Comparison of ENCODE assay signal across 27 cellular contexts in the genomic region with DNA sequence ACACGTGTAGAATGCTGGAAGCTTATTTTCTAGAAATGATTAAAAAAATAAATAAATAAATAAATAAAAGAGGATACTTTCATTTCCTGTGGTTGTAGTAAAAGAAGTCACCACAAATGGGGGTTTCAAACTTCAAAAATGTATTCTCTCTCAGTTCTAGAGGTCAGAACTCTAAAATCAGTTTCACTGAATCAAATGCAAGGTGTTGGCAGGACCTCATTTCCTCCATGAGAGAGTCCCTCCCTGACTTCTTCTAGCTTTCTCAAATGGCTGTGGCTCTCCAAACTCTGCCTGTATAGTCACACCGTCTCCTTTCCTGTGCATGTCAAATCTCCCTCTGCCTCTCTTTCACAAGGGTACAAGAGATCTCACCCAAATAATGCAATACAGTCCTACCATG.
"Had no signal": no experiment of that assay in that cellular context is flagged by ENCODE, and none has a peak within 500 bp of the region (broad histone marks: within the 10 kb centered on the region; RNA-seq: fewer than 3 reads in every experiment).

No MANE protein-coding gene starts in this region.

- H3K27me3 ChIP-seq: stomach, suprapubic skin, testis, thyroid gland, tibial artery, transverse colon, upper lobe of left lung, upper lobe of right lung, uterus, vagina had no signal

- H3K36me3 Mint-ChIP-seq: stimulated activated effector memory CD8-positive, alpha-beta T cell treated with anti-CD3 and anti-CD28 coated beads, Interleukin-12 subunit alpha, Interleukin-12 subunit beta, amount 100 ng/mL, for 72 hours; stimulated activated memory B cell treated with anti-CD40 and anti-IgM and Interleukin-4, amounts not matched to agents 10 μg/mL and 1 μg/mL and 100 μg/mL, for 72 hours; type B pancreatic cell had no signal

- H3K9me3 Mint-ChIP-seq: type B pancreatic cell had no signal

- H3K36me3 ChIP-seq: stomach, suprapubic skin, thoracic aorta, thyroid gland, tibial artery, transverse colon, upper lobe of left lung, upper lobe of right lung, uterus, vagina had no signal

- H3K9me3 ChIP-seq: stomach, suprapubic skin, testis, thoracic aorta, thyroid gland, tibial artery, transverse colon, upper lobe of left lung, upper lobe of right lung, uterus, vagina had no signal

- DNase-seq: stimulated activated CD4-positive, alpha-beta T cell treated with anti-CD3 and anti-CD28 coated beads, Interleukin-2, amount 100 ng/mL, for 48 hours; stimulated activated CD4-positive, alpha-beta T cell treated with anti-CD3 and anti-CD28 coated beads, Interleukin-4, amount 100 ng/mL, for 1 hour; stimulated activated CD4-positive, alpha-beta T cell treated with anti-CD3 and anti-CD28 coated beads, Interleukin-4, amount 100 ng/mL, for 24 hours; stimulated activated CD4-positive, alpha-beta T cell treated with anti-CD3 and anti-CD28 coated beads, Interleukin-4, amount 100 ng/mL, for 4 hours; stimulated activated CD8-positive, alpha-beta memory T cell treated with anti-CD3 and anti-CD28 coated beads, Interleukin-4, amount 100 ng/mL, for 48 hours; stimulated activated naive B cell treated with anti-CD40 and anti-IgM and Interleukin-4, amounts not matched to agents 10 μg/mL and 1 μg/mL and 100 μg/mL, for 72 hours; stimulated activated naive CD4-positive, alpha-beta T cell; stimulated activated naive CD4-positive, alpha-beta T cell treated with Interleukin-2 at 50 U/mL for 16 hours; stimulated activated naive CD8-positive, alpha-beta T cell treated with anti-CD3 and anti-CD28 coated beads, Interleukin-15, amount 100 ng/mL, for 72 hours; stimulated activated naive CD8-positive, alpha-beta T cell treated with anti-CD3 and anti-CD28 coated beads, Interleukin-15, Interleukin-2, amounts not matched to agents 100 U/mL and 50 U/mL, for 24 hours; stomach; substantia nigra; testis; thyroid gland; tibial artery; transverse colon; trophoblast cell; upper lobe of left lung; upper lobe of right lung; uterus had no signal

- H3K4me1 ChIP-seq: thyroid gland, tibial artery, upper lobe of left lung, upper lobe of right lung, uterus had no signal

- H3K27ac Mint-ChIP-seq: stimulated activated effector memory CD8-positive, alpha-beta T cell treated with anti-CD3 and anti-CD28 coated beads, Interleukin-12 subunit alpha, Interleukin-12 subunit beta, amount 100 ng/mL, for 72 hours; stimulated activated memory B cell treated with anti-CD40 and anti-IgM and Interleukin-4, amounts not matched to agents 10 μg/mL and 1 μg/mL and 100 μg/mL, for 72 hours; stimulated activated naive B cell treated with anti-CD40 and anti-IgM and Interleukin-4, amounts not matched to agents 10 μg/mL and 1 μg/mL and 100 μg/mL, for 72 hours; stimulated activated naive CD8-positive, alpha-beta T cell treated with anti-CD3 and anti-CD28 coated beads, Interleukin-15, amount 100 ng/mL, for 72 hours; stimulated activated naive CD8-positive, alpha-beta T cell treated with anti-CD3 and anti-CD28 coated beads, Interleukin-15, Interleukin-2, amounts not matched to agents 100 ng/mL and 50 ng/mL, for 24 hours; type B pancreatic cell had no signal

- ATAC-seq: stimulated activated effector memory CD8-positive, alpha-beta T cell treated with anti-CD3 and anti-CD28 coated beads, Interleukin-12 subunit alpha, Interleukin-12 subunit beta, amount 100 ng/mL, for 72 hours; stimulated activated memory B cell treated with anti-CD40 and anti-IgM and Interleukin-4, amounts not matched to agents 10 μg/mL and 1 μg/mL and 100 μg/mL, for 72 hours; stimulated activated naive B cell treated with anti-CD40 and anti-IgM and Interleukin-4, amounts not matched to agents 10 μg/mL and 1 μg/mL and 100 μg/mL, for 72 hours; stimulated activated naive CD8-positive, alpha-beta T cell treated with anti-CD3 and anti-CD28 coated beads, Interleukin-15, amount 100 ng/mL, for 72 hours; stimulated activated naive CD8-positive, alpha-beta T cell treated with anti-CD3 and anti-CD28 coated beads, Interleukin-15, Interleukin-2, amounts not matched to agents 100 U/mL and 50 U/mL, for 24 hours; upper lobe of right lung had no signal

- H3K4me1 Mint-ChIP-seq: stimulated activated effector memory CD8-positive, alpha-beta T cell treated with anti-CD3 and anti-CD28 coated beads, Interleukin-12 subunit alpha, Interleukin-12 subunit beta, amount 100 ng/mL, for 72 hours; stimulated activated memory B cell treated with anti-CD40 and anti-IgM and Interleukin-4, amounts not matched to agents 10 μg/mL and 1 μg/mL and 100 μg/mL, for 72 hours; stimulated activated naive B cell treated with anti-CD40 and anti-IgM and Interleukin-4, amounts not matched to agents 10 μg/mL and 1 μg/mL and 100 μg/mL, for 72 hours; stimulated activated naive CD8-positive, alpha-beta T cell treated with anti-CD3 and anti-CD28 coated beads, Interleukin-15, amount 100 ng/mL, for 72 hours had no signal

- H3K4me3 ChIP-seq: stomach, suprapubic skin, testis, thoracic aorta, thyroid gland, tibial artery, transverse colon, upper lobe of left lung, upper lobe of right lung, uterus, vagina had no signal

- H3K27me3 Mint-ChIP-seq: stimulated activated memory B cell treated with anti-CD40 and anti-IgM and Interleukin-4, amounts not matched to agents 10 μg/mL and 1 μg/mL and 100 μg/mL, for 72 hours; stimulated activated naive B cell treated with anti-CD40 and anti-IgM and Interleukin-4, amounts not matched to agents 10 μg/mL and 1 μg/mL and 100 μg/mL, for 72 hours; stimulated activated naive CD8-positive, alpha-beta T cell treated with anti-CD3 and anti-CD28 coated beads, Interleukin-15, amount 100 ng/mL, for 72 hours; stimulated activated naive CD8-positive, alpha-beta T cell treated with anti-CD3 and anti-CD28 coated beads, Interleukin-15, Interleukin-2, amounts not matched to agents 100 ng/mL and 50 ng/mL, for 24 hours; type B pancreatic cell had no signal

- H3K4me3 Mint-ChIP-seq: stimulated activated effector memory CD8-positive, alpha-beta T cell treated with anti-CD3 and anti-CD28 coated beads, Interleukin-12 subunit alpha, Interleukin-12 subunit beta, amount 100 ng/mL, for 72 hours; stimulated activated memory B cell treated with anti-CD40 and anti-IgM and Interleukin-4, amounts not matched to agents 10 μg/mL and 1 μg/mL and 100 μg/mL, for 72 hours; stimulated activated naive B cell treated with anti-CD40 and anti-IgM and Interleukin-4, amounts not matched to agents 10 μg/mL and 1 μg/mL and 100 μg/mL, for 72 hours; stimulated activated naive CD8-positive, alpha-beta T cell treated with anti-CD3 and anti-CD28 coated beads, Interleukin-15, amount 100 ng/mL, for 72 hours; stimulated activated naive CD8-positive, alpha-beta T cell treated with anti-CD3 and anti-CD28 coated beads, Interleukin-15, Interleukin-2, amounts not matched to agents 100 ng/mL and 50 ng/mL, for 24 hours; type B pancreatic cell had no signal

- H3K27ac ChIP-seq: stomach, suprapubic skin, testis, thoracic aorta, thyroid gland, tibial artery, transverse colon, upper lobe of left lung, upper lobe of right lung, uterus, vagina had no signal
